Comparison of ENCODE assay signal across 1 cellular context in the genomic region with DNA sequence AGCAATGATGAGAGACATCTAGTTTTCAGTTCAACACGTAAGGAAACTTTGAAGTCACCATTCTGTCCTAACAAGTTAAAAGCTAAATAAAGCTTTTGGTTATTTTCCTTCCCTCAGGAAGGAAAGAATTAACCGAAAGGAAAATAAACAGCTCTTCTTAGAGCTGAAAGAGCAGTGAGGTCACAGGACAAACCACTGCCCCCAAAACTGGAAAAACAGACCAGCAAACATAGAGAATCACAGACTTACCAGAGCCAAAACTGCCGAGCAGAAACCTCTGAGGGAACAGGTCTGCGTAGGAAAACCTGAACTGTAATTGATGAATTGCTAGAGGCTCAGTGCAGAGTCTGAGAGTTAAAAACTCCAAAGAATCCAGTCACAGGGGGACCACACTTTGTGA.
TF ChIP-seq lines count a peak whose summit lies in the region.

No MANE protein-coding gene starts in this region.

TF ChIP-seq in IMR-90, 13 proteins besides CTCF, POLR2A, EP300 and RAD21 (continued from another document):
- no peak for TF ChIP-seq NFE2L2 (IDR thresholded peaks at IDR 0.05; ENCODE audit: low read depth, low read length)
- TF ChIP-seq RFX5 (IDR thresholded peaks at IDR 0.05; ENCODE audit: low read depth, low read length) = no peak
- no peak for TF ChIP-seq CHD1 (IDR thresholded peaks at IDR 0.05; ENCODE audit: low read depth, low read length)
